Comparison of ENCODE assay signal across 21 cellular contexts in the genomic region with DNA sequence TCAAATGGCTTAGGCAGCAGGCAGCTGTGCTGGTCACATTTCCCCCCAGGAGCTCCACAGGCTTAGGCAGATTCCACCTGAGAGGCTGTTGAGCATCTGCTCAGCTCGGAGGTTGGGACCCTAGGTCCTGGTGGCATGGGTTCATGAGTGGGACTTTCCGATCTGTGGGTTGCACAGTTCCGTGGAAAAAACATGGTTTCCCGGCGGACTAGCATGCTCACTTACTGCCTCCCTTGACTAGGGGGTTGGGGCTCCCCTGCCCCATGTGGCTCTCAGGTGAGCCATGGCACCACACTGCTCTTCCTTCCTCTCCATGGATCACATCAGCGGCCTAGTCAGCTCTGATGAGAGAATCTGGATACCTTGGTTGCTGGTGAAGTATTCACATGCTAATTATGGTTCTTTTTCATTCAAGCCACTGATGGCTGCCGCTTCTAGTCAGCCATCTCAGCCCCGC.
DNase-seq lines count a peak whose midpoint lies in the region; ATAC-seq and TF ChIP-seq lines count a peak whose summit lies in the region.
"Had no signal": no experiment of that assay in that cellular context is flagged by ENCODE, and none has a peak within 500 bp of the region (broad histone marks: within the 10 kb centered on the region; RNA-seq: fewer than 3 reads in every experiment).

No MANE protein-coding gene starts in this region.

- no peak overlapping the region for H3K4me3 ChIP-seq in HUES6 (ENCODE audit: low read depth, low read length)
- peak overlapping the region; percentile 38; the same call in 1 of the 2 replicates for H3K4me3 ChIP-seq in iPS-20b (ENCODE audit: low read length)
- H3K4me3 ChIP-seq: GM12878, PC-9, SK-N-MC had no signal

- H3K4me1 ChIP-seq in HUES6 (ENCODE audit: control insufficient read depth, insufficient read depth, low read length), result peaks cover 20% of the 10 kb centered on the region
- peaks cover 19% of the 10 kb centered on the region for H3K4me1 ChIP-seq in iPS-20b (ENCODE audit: insufficient read depth, low read length)
- H3K4me1 ChIP-seq: BE2C had no signal

- no peak for TF ChIP-seq CTCF in chondrocyte (IDR thresholded peaks at IDR 0.05)

- POLR2A ChIA-PET in activated CD8-positive, alpha-beta T cell treated with anti-CD3 and anti-CD28 coated beads, Interleukin-2, amount 10 ng/mL, durations not matched to agents 7 days and 5 days (lab: Charles Lee), result no interaction called here

- peaks cover 12% of the 10 kb centered on the region for H3K4me1 Mint-ChIP-seq in chondrocyte (ENCODE audit: low read depth)
- H3K4me1 Mint-ChIP-seq in activated CD8-positive, alpha-beta T cell treated with anti-CD3 and anti-CD28 coated beads, Interleukin-2, amount 10 ng/mL, durations not matched to agents 7 days and 5 days (ENCODE audit: low read depth), result no peaks in the 10 kb centered on the region
- H3K4me1 Mint-ChIP-seq: IgD-negative memory B cell had no signal

- H3K27me3 ChIP-seq in HUES6 (ENCODE audit: control insufficient read depth, insufficient read depth, low read length) (no peaks in the 10 kb centered on the region), iPS-20b (ENCODE audit: insufficient read depth, low read length) (no peaks in the 10 kb centered on the region)
- H3K27me3 ChIP-seq: BE2C had no signal

- CTCF ChIA-PET in activated CD8-positive, alpha-beta T cell treated with anti-CD3 and anti-CD28 coated beads, Interleukin-2, amount 10 ng/mL, durations not matched to agents 7 days and 5 days (lab: Charles Lee), result no interaction called here

- H3K9me3 ChIP-seq in HUES6 (ENCODE audit: control insufficient read depth, insufficient read depth, low read depth, low read length) (0 out of 2 replicates have a peak, but pooled peaks cover 3% of the 10 kb centered on the region), iPS-20b (ENCODE audit: insufficient read depth, low read depth, low read length) (peaks cover 6% of the 10 kb centered on the region)
- H3K9me3 ChIP-seq: BE2C had no signal

- intact Hi-C loops in posterior vena cava (cut with DNase I), result no loop called here

- H3K27ac ChIP-seq in HUES6 (ENCODE audit: low read depth, low read length) (peak overlapping the region; percentile 66; the same call in 1 of the 2 replicates), iPS-20b (ENCODE audit: low read length) (peak overlapping the region; percentile 50)
- H3K27ac ChIP-seq: PC-9, SK-N-MC had no signal

- H3K36me3 Mint-ChIP-seq in chondrocyte (ENCODE audit: low read depth), result peaks cover 12% of the 10 kb centered on the region
- H3K36me3 Mint-ChIP-seq in activated CD8-positive, alpha-beta T cell treated with anti-CD3 and anti-CD28 coated beads, Interleukin-2, amount 10 ng/mL, durations not matched to agents 7 days and 5 days (ENCODE audit: low read depth), result no peaks in the 10 kb centered on the region
- H3K36me3 Mint-ChIP-seq: IgD-negative memory B cell had no signal

- H3K4me3 Mint-ChIP-seq in chondrocyte (ENCODE audit: unreplicated experiment), result no peak overlapping the region
- H3K4me3 Mint-ChIP-seq in activated CD8-positive, alpha-beta T cell treated with anti-CD3 and anti-CD28 coated beads, Interleukin-2, amount 10 ng/mL, durations not matched to agents 7 days and 5 days, result no peak overlapping the region
- H3K4me3 Mint-ChIP-seq: IgD-negative memory B cell had no signal

- no peak overlapping the region for H3K27ac Mint-ChIP-seq in chondrocyte (ENCODE audit: unreplicated experiment)
- H3K27ac Mint-ChIP-seq in activated CD8-positive, alpha-beta T cell treated with anti-CD3 and anti-CD28 coated beads, Interleukin-2, amount 10 ng/mL, durations not matched to agents 7 days and 5 days, result no peak overlapping the region
- H3K27ac Mint-ChIP-seq: IgD-negative memory B cell had no signal

- H3K27me3 Mint-ChIP-seq in chondrocyte (ENCODE audit: low read depth), result no peaks in the 10 kb centered on the region
- no peaks in the 10 kb centered on the region for H3K27me3 Mint-ChIP-seq in activated CD8-positive, alpha-beta T cell treated with anti-CD3 and anti-CD28 coated beads, Interleukin-2, amount 10 ng/mL, durations not matched to agents 7 days and 5 days (ENCODE audit: low read depth)
- H3K27me3 Mint-ChIP-seq: IgD-negative memory B cell had no signal

- DNase-seq in chondrocyte (ENCODE audit: low spot score) (peak; percentile 55), posterior vena cava (ENCODE audit: low spot score) (peak; percentile 62), NCI-H774 (lab: John Stamatoyannopoulos, UW) (no peak), medulla oblongata (ENCODE audit: extremely low spot score) (no peak)
- no peak for DNase-seq in activated CD8-positive, alpha-beta T cell treated with anti-CD3 and anti-CD28 coated beads, Interleukin-2, amount 10 ng/mL, durations not matched to agents 7 days and 5 days
- DNase-seq: BE2C, DMS79 treated with DMSO at 0.1 percent for 48 hours, NCI-H1105, NCI-H2081, NCI-H2171, NCI-H345, NCI-H524, PC-9, RPMI8226, SHP77 treated with DMSO at 0.1 percent for 48 hours had no signal

- peaks cover 25% of the 10 kb centered on the region for H3K9me3 Mint-ChIP-seq in chondrocyte (ENCODE audit: low read depth)
- peaks cover 4% of the 10 kb centered on the region for H3K9me3 Mint-ChIP-seq in activated CD8-positive, alpha-beta T cell treated with anti-CD3 and anti-CD28 coated beads, Interleukin-2, amount 10 ng/mL, durations not matched to agents 7 days and 5 days (ENCODE audit: insufficient read depth)

- H3K9ac ChIP-seq in HUES6 (ENCODE audit: low read length) (peak overlapping the region; percentile 16), iPS-20b (ENCODE audit: low read depth, low read length) (peak overlapping the region; percentile 42; the same call in 1 of the 2 replicates)

- no peak for ATAC-seq in HG02642 (IDR thresholded peaks at IDR 0.05; ENCODE audit: poor library complexity, unreplicated experiment)
- ATAC-seq in activated CD8-positive, alpha-beta T cell treated with anti-CD3 and anti-CD28 coated beads, Interleukin-2, amount 10 ng/mL, durations not matched to agents 7 days and 5 days, result no peak
- ATAC-seq: GM12878 had no signal

- no peaks in the 10 kb centered on the region for H3K36me3 ChIP-seq in HUES6 (ENCODE audit: control insufficient read depth, insufficient read depth, low read length)
- no peaks in the 10 kb centered on the region for H3K36me3 ChIP-seq in iPS-20b (ENCODE audit: insufficient read depth, low read depth, low read length)
- H3K36me3 ChIP-seq: BE2C had no signal

Comparison
In these comparisons a context has a peak if more than half of its experiments do, and no peak if none do; other contexts are left out.
1. DNase-seq: peak in chondrocyte (single experiment) and posterior vena cava (single experiment); none in activated CD8-positive, alpha-beta T cell treated with anti-CD3 and anti-CD28 coated beads, Interleukin-2, amount 10 ng/mL, durations not matched to agents 7 days and 5 days (single experiment), NCI-H774 (single experiment) and medulla oblongata (single experiment).